Comparison of ENCODE assay signal across 22 cellular contexts in genomic region chr2:169900686-169901085, GRCh38.
"Had no signal": no experiment of that assay in that cellular context is flagged by ENCODE, and none has a peak within 500 bp of the region (broad histone marks: within the 10 kb centered on the region; RNA-seq: fewer than 3 reads in every experiment).

No MANE protein-coding gene starts in this region.

- DNase-seq: dorsolateral prefrontal cortex; effector CD8-positive, alpha-beta T cell; esophagus squamous epithelium; foreskin melanocyte; heart left ventricle; hippocampal formation; islet precursor cell; mammary epithelial cell; naive thymus-derived CD4-positive, alpha-beta T cell; nephron progenitor cell; psoas muscle; spleen; stimulated activated CD4-positive, alpha-beta T cell treated with anti-CD3 and anti-CD28 coated beads, Interleukin-15, amount 100 ng/mL, for 24 hours; stimulated activated CD4-positive, alpha-beta T cell treated with anti-CD3 and anti-CD28 coated beads, Interleukin-1b, Interleukin-23, amount 100 ng/mL, for 48 hours; stimulated activated CD4-positive, alpha-beta T cell treated with anti-CD3 and anti-CD28 coated beads, Interleukin-4, amount 100 ng/mL, for 24 hours; tibial artery; upper lobe of left lung; uterus had no signal

- H3K4me1 Mint-ChIP-seq: nephron progenitor cell; stimulated activated memory B cell treated with anti-CD40 and anti-IgM and Interleukin-4, amounts not matched to agents 10 μg/mL and 1 μg/mL and 100 μg/mL, for 72 hours had no signal

- H3K27me3 ChIP-seq: dorsolateral prefrontal cortex, esophagus squamous epithelium, heart left ventricle, spleen, tibial artery, upper lobe of left lung, uterus had no signal

- H3K27me3 Mint-ChIP-seq: naive thymus-derived CD4-positive, alpha-beta T cell; stimulated activated memory B cell treated with anti-CD40 and anti-IgM and Interleukin-4, amounts not matched to agents 10 μg/mL and 1 μg/mL and 100 μg/mL, for 72 hours; stimulated activated naive CD8-positive, alpha-beta T cell treated with anti-CD3 and anti-CD28 coated beads, Interleukin-15, Interleukin-2, amounts not matched to agents 100 ng/mL and 50 ng/mL, for 24 hours had no signal

- H3K27ac Mint-ChIP-seq: stimulated activated memory B cell treated with anti-CD40 and anti-IgM and Interleukin-4, amounts not matched to agents 10 μg/mL and 1 μg/mL and 100 μg/mL, for 72 hours had no signal

- H3K36me3 ChIP-seq: uterus had no signal

- H3K9me3 ChIP-seq: esophagus squamous epithelium, heart left ventricle, psoas muscle, spleen, tibial artery, upper lobe of left lung, uterus had no signal

- H3K9me3 Mint-ChIP-seq: naive thymus-derived CD4-positive, alpha-beta T cell; nephron progenitor cell; stimulated activated memory B cell treated with anti-CD40 and anti-IgM and Interleukin-4, amounts not matched to agents 10 μg/mL and 1 μg/mL and 100 μg/mL, for 72 hours; stimulated activated naive CD8-positive, alpha-beta T cell treated with anti-CD3 and anti-CD28 coated beads, Interleukin-15, Interleukin-2, amounts not matched to agents 100 ng/mL and 50 ng/mL, for 24 hours had no signal

- H3K27ac ChIP-seq: coronary artery, epithelial cell of prostate, esophagus squamous epithelium, heart left ventricle, psoas muscle, spleen, tibial artery, upper lobe of left lung, uterus had no signal

- H3K4me3 ChIP-seq: coronary artery, dorsolateral prefrontal cortex, esophagus squamous epithelium, heart left ventricle, psoas muscle, spleen, tibial artery, upper lobe of left lung, uterus had no signal

- H3K4me3 Mint-ChIP-seq: naive thymus-derived CD4-positive, alpha-beta T cell; nephron progenitor cell; stimulated activated memory B cell treated with anti-CD40 and anti-IgM and Interleukin-4, amounts not matched to agents 10 μg/mL and 1 μg/mL and 100 μg/mL, for 72 hours; stimulated activated naive CD8-positive, alpha-beta T cell treated with anti-CD3 and anti-CD28 coated beads, Interleukin-15, Interleukin-2, amounts not matched to agents 100 ng/mL and 50 ng/mL, for 24 hours had no signal

- H3K4me1 ChIP-seq: esophagus squamous epithelium, spleen, tibial artery, upper lobe of left lung, uterus had no signal
